In genomic region chr17:40551091-40551873, GRCh38 we compare ENCODE assay signal across 8 cellular contexts. TPM values are rescaled to one million over a fixed set of nuclear protein-coding genes. Genes with fewer than 3 reads are reported as not detected.
DNase-seq lines count a peak whose midpoint lies in the region; ATAC-seq and TF ChIP-seq lines count a peak whose summit lies in the region.

No MANE protein-coding gene starts in this region.

- intact Hi-C loops in Caco-2 (cut with micrococcal nuclease; ENCODE audit: unreplicated experiment) (no loop called here), esophagus squamous epithelium (cut with DNase I) (loop anchor here (10.0 kb wide), 1 partner anchor 246 kb away; the partner anchor contains the start of gene RARA), posterior vena cava (cut with DNase I) (loop anchor here in 1 of 2 donors (10.0 kb wide), 1 partner anchor 106 kb away; the partner anchor contains the start of gene IGFBP4)

- no TSS peak for BruUV-seq in Caco-2 (replicated peaks; lab: Mats Ljungman, UMichigan)

- H3K4me1 ChIP-seq in Caco-2 (peaks cover 53% of the 10 kb centered on the region), esophagus squamous epithelium (peaks cover 60 to 97% (median 79%) of the 10 kb centered on the region in 3 donors)

- TF ChIP-seq CTCF in Caco-2 (IDR thresholded peaks at IDR 0.05; ENCODE audit: insufficient read depth in 1 of 2, low read depth in 1 of 2, low read length in 1 of 2, severe bottlenecking in 1 of 2, unreplicated experiment in 1 of 2) (no peak), esophagus squamous epithelium (IDR thresholded peaks at IDR 0.05) (no peak)

- ATAC-seq in T-cell (replicated peaks in 1 of 4) (no peak), GM21717 (IDR thresholded peaks at IDR 0.05; ENCODE audit: unreplicated experiment) (no peak)

- peak overlapping the region; percentile 71 to 93 (median 88) for H3K27ac ChIP-seq in esophagus squamous epithelium

- H3K9me3 Mint-ChIP-seq in Caco-2 (ENCODE audit: unreplicated experiment) (no peaks in the 10 kb centered on the region), T-cell (no peaks in the 10 kb centered on the region)

- CTCF ChIA-PET in Caco-2 (lab: Charles Lee) = interaction anchor here (0.5 to 2.3 kb wide), 8 partner anchors 9 to 234 kb away, joined by 3 to 21 read pairs (median 4); partner anchors contain the start of gene TOP2A
- CTCF ChIA-PET in T-cell (lab: Charles Lee) = interaction anchor here (0.5 to 1.7 kb wide), 5 partner anchors 9 to 267 kb away, joined by 3 to 6 read pairs (median 4); no protein-coding TSS in a partner anchor

- H3K4me3 Mint-ChIP-seq in Caco-2 (ENCODE audit: unreplicated experiment) = peak overlapping the region; percentile 32
- H3K4me3 Mint-ChIP-seq in T-cell = peak overlapping the region in 1 of 3 donors; percentile 84

- H3K36me3 Mint-ChIP-seq in Caco-2 (ENCODE audit: insufficient read depth, unreplicated experiment) = peaks cover 6% of the 10 kb centered on the region
- peaks cover 36% of the 10 kb centered on the region for H3K36me3 Mint-ChIP-seq in T-cell

- H3K27me3 Mint-ChIP-seq in Caco-2 (ENCODE audit: insufficient read depth, unreplicated experiment) = no peaks in the 10 kb centered on the region
- H3K27me3 Mint-ChIP-seq in T-cell = no peaks in the 10 kb centered on the region

- H3K36me3 ChIP-seq in Caco-2 (ENCODE audit: control insufficient read depth, insufficient read depth, low read length) (no peaks in the 10 kb centered on the region), esophagus squamous epithelium (no peaks in the 10 kb centered on the region)

- TF ChIP-seq POLR2A in esophagus squamous epithelium (IDR thresholded peaks at IDR 0.05) = no peak

- H3K27ac Mint-ChIP-seq in Caco-2 (ENCODE audit: unreplicated experiment) (peak overlapping the region; percentile 65), T-cell (peak overlapping the region; percentile 88 to 91)

- H3K4me1 Mint-ChIP-seq in Caco-2 (ENCODE audit: low read depth, unreplicated experiment) (peaks cover 36% of the 10 kb centered on the region), T-cell (peaks cover 99 to 100% (median 100%) of the 10 kb centered on the region in 3 donors)

- H3K9me3 ChIP-seq in Caco-2 = no peaks in the 10 kb centered on the region
- no peaks in the 10 kb centered on the region for H3K9me3 ChIP-seq in esophagus squamous epithelium

- WGBS in esophagus squamous epithelium, 2 donors = 33 to 56% methylated on average over 4 to 5 of the region's 6 CpGs

- DNase-seq in Caco-2 (peak; percentile 67 to 70), T-cell (peak in 2 of 34 experiments; percentile 5 to 36), esophagus squamous epithelium (lab: John Stamatoyannopoulos, UW) (no peak), posterior vena cava (ENCODE audit: low spot score) (peak; percentile 96), NK-92 (lab: John Stamatoyannopoulos, UW; ENCODE audit: unreplicated experiment) (no peak), putamen (ENCODE audit: low spot score) (no peak), GF-D8 (lab: John Stamatoyannopoulos, UW) (no peak)

- no peaks in the 10 kb centered on the region for H3K27me3 ChIP-seq in Caco-2 (replicated peaks; ENCODE audit: control insufficient read depth, insufficient read depth, low read length)
- H3K27me3 ChIP-seq in esophagus squamous epithelium = no peaks in the 10 kb centered on the region

- POLR2A ChIA-PET in Caco-2 (lab: Charles Lee) = no interaction called here
- POLR2A ChIA-PET in T-cell (lab: Charles Lee) = interaction anchor here in 1 of 2 donors (0.6 kb wide), 1 partner anchor 17 kb away, joined by 3 read pairs; no protein-coding TSS in a partner anchor

- H3K4me3 ChIP-seq in Caco-2 (ENCODE audit: low read depth, low read length) (no peak overlapping the region), esophagus squamous epithelium (no peak overlapping the region)

RNA-seq across cellular contexts. Expression of gene CCR7, which starts 14.0 kb away (rescaled TPM):
- not detected in 2 replicates for total RNA-seq in Caco-2 (2022)
- total RNA-seq in T-cell = 100 to 1,000 TPM; 173 to 438 (median 340) TPM
- total RNA-seq in esophagus squamous epithelium = under 1 TPM in 3 of 4 donors, not detected in 1; 0.12 to 0.95 (median 0.53) TPM
- under 1 TPM; 0.46 to 0.62 TPM for total RNA-seq in posterior vena cava

RNA-seq across cellular contexts. Expression of gene TNS4, which starts 49.9 kb away (rescaled TPM):
- 0.65 TPM in 1 of 2 replicates, not detected in the other for total RNA-seq in Caco-2 (2022)
- 1 to 10 TPM in 2 of 5 donors, under 1 TPM in 3; 0.55 to 3.7 (median 0.66) TPM for total RNA-seq in T-cell
- 100 to 1,000 TPM in 1 of 4 donors, 10 to 100 TPM in 3; 34.6 to 104 (median 71.1) TPM for total RNA-seq in esophagus squamous epithelium
- under 1 TPM; 0.14 to 0.38 TPM for total RNA-seq in posterior vena cava

Comparison
In these comparisons a context has a peak if more than half of its experiments do, and no peak if none do; other contexts are left out.
1. DNase-seq: peak in Caco-2 (2 of 2) and posterior vena cava (single experiment); none in esophagus squamous epithelium (single experiment), NK-92 (single experiment), putamen (single experiment) and GF-D8 (single experiment).
2. RNA of gene CCR7, which starts 14.0 kb away (total RNA-seq): 173 to 438 TPM in T-cell; 0.46 to 0.62 TPM in posterior vena cava, 0.12 to 0.95 TPM in esophagus squamous epithelium and not detected in Caco-2; every median in the first group is over 10 times any median in the second.
3. RNA of gene TNS4, which starts 49.9 kb away (total RNA-seq): 34.6 to 104 TPM in esophagus squamous epithelium; 0.55 to 3.7 TPM in T-cell, 0.14 to 0.38 TPM in posterior vena cava and 0.65 TPM in Caco-2; every median in the first group is over 4 times any median in the second.